Comparison of ENCODE assay signal across 16 cellular contexts in the genomic region with DNA sequence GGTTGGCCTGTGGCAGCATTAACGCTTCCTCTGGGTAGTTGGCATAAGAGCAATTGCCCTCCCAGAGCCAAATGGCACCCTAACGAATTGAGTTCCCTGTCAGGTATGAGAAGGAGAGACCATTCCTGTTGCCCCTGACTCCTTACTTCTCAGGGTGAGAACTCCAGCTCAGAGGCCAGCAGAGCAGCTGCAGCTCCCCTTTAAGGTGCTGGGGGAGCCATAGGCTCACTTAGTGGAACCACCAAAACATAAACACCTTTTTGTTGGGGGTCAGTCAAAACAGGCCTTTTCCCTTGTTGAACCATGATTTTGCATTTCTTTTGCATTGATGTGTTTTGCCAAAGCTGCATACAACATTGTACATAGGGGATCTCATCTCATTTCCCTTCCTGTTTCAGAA. TPM values are rescaled to one million over a fixed set of nuclear protein-coding genes. Genes with fewer than 3 reads are reported as not detected.
DNase-seq lines count a peak whose midpoint lies in the region; ATAC-seq and TF ChIP-seq lines count a peak whose summit lies in the region.
"Had no signal": no experiment of that assay in that cellular context is flagged by ENCODE, and none has a peak within 500 bp of the region (broad histone marks: within the 10 kb centered on the region; RNA-seq: fewer than 3 reads in every experiment).

No MANE protein-coding gene starts in this region.

- TF ChIP-seq CTCF in WTC11 (IDR thresholded peaks at IDR 0.05) (no peak), endodermal cell (conservative IDR thresholded peaks at IDR 0.05) (no peak), GM13977 (IDR thresholded peaks at IDR 0.05; ENCODE audit: extremely low read depth, insufficient read depth, missing control alignments) (no peak), nephron progenitor cell (IDR thresholded peaks at IDR 0.05) (no peak)
- no peak for TF ChIP-seq CTCF in CD8-positive, alpha-beta T cell (IDR thresholded peaks at IDR 0.05)

- no peak overlapping the region for H3K9ac ChIP-seq in endodermal cell (ENCODE audit: extremely low read depth, low read length, poor library complexity, severe bottlenecking)
- H3K9ac ChIP-seq: KMS-11 had no signal

- H3K4me3 Mint-ChIP-seq in WTC11 (peak overlapping the region; percentile 36; the same call in 1 of the 2 replicates), endodermal cell (no peak overlapping the region), nephron progenitor cell (no peak overlapping the region)
- no peak overlapping the region for H3K4me3 Mint-ChIP-seq in CD8-positive, alpha-beta T cell
- H3K4me3 Mint-ChIP-seq: CD4-positive, CD25-positive, alpha-beta regulatory T cell had no signal

- in situ Hi-C loops in GM13977 (cut with MboI; ENCODE audit: low pct_unique_long_range_greater_than_20kb, low sequenced_read_pairs, unreplicated experiment) = no loop called here

- no peaks in the 10 kb centered on the region for H3K27me3 ChIP-seq in endodermal cell (ENCODE audit: control insufficient read depth, insufficient read depth, low read length, poor library complexity, severe bottlenecking)
- H3K27me3 ChIP-seq in CD8-positive, alpha-beta T cell (ENCODE audit: insufficient read depth, low read length) = no peaks in the 10 kb centered on the region
- H3K27me3 ChIP-seq: BE2C had no signal

- H3K4me3 ChIP-seq in endodermal cell (ENCODE audit: low read length) = no peak overlapping the region
- H3K4me3 ChIP-seq in CD8-positive, alpha-beta T cell (ENCODE audit: low read depth, low read length) = no peak overlapping the region

- ATAC-seq in WTC11 = peak; percentile 71
- no peak for ATAC-seq in CD8-positive, alpha-beta T cell

- H3K36me3 ChIP-seq in endodermal cell (ENCODE audit: control insufficient read depth, insufficient read depth, low read length) = no peaks in the 10 kb centered on the region
- no peaks in the 10 kb centered on the region for H3K36me3 ChIP-seq in CD8-positive, alpha-beta T cell (ENCODE audit: insufficient read depth, low read length)
- H3K36me3 ChIP-seq: BE2C had no signal

- POLR2A ChIA-PET in WTC11 (lab: Charles Lee) = no interaction called here
- POLR2A ChIA-PET in CD8-positive, alpha-beta T cell (lab: Charles Lee) = no interaction called here

- H3K27me3 Mint-ChIP-seq in WTC11 (ENCODE audit: low read depth) (peaks cover 5% of the 10 kb centered on the region), endodermal cell (ENCODE audit: insufficient read depth) (no peaks in the 10 kb centered on the region), nephron progenitor cell (ENCODE audit: low read depth, poor library complexity) (peaks cover 19% of the 10 kb centered on the region)
- peaks cover 2% of the 10 kb centered on the region for H3K27me3 Mint-ChIP-seq in CD8-positive, alpha-beta T cell (ENCODE audit: low read depth)
- H3K27me3 Mint-ChIP-seq: CD4-positive, CD25-positive, alpha-beta regulatory T cell had no signal

- peaks cover 17% of the 10 kb centered on the region for H3K9me3 Mint-ChIP-seq in WTC11
- peaks cover 24% of the 10 kb centered on the region for H3K9me3 Mint-ChIP-seq in endodermal cell
- H3K9me3 Mint-ChIP-seq in CD8-positive, alpha-beta T cell = peaks cover 13% of the 10 kb centered on the region
- peaks cover 12% of the 10 kb centered on the region for H3K9me3 Mint-ChIP-seq in nephron progenitor cell

- H3K36me3 Mint-ChIP-seq in WTC11 (peaks cover 16% of the 10 kb centered on the region), endodermal cell (ENCODE audit: low read depth) (peaks cover 3% of the 10 kb centered on the region), nephron progenitor cell (ENCODE audit: low read depth) (no peaks in the 10 kb centered on the region)
- H3K36me3 Mint-ChIP-seq in CD8-positive, alpha-beta T cell = no peaks in the 10 kb centered on the region
- H3K36me3 Mint-ChIP-seq: CD4-positive, CD25-positive, alpha-beta regulatory T cell had no signal

- 78 to 100% methylated on average over 1 to 2 of the region's 2 CpGs for WGBS in endodermal cell (ENCODE audit: insufficient coverage in 1 of 2, insufficient read length in 1 of 2), 2 experiments

- peaks cover 8% of the 10 kb centered on the region for H3K9me3 ChIP-seq in endodermal cell (ENCODE audit: control insufficient read depth, low read length)
- no peaks in the 10 kb centered on the region for H3K9me3 ChIP-seq in CD8-positive, alpha-beta T cell (ENCODE audit: low read length)
- H3K9me3 ChIP-seq: BE2C, Caco-2 had no signal

- CTCF ChIA-PET in WTC11 (lab: Charles Lee) = interaction anchor here (0.6 to 1.7 kb wide), 11 partner anchors 19 to 145 kb away, joined by 3 to 18 read pairs (median 3); no protein-coding TSS in a partner anchor
- CTCF ChIA-PET in CD8-positive, alpha-beta T cell (lab: Charles Lee) = no interaction called here

- no peak for DNase-seq in WTC11 (ENCODE audit: low spot score)
- DNase-seq in endodermal cell = peak; percentile 50
- peak; percentile 23 for DNase-seq in iPS-NIHi11 (ENCODE audit: low spot score)
- DNase-seq in DMS 273 (lab: John Stamatoyannopoulos, UW; ENCODE audit: unreplicated experiment) = no peak
- no peak for DNase-seq in GM13977 (ENCODE audit: low spot score)
- no peak for DNase-seq in CD8-positive, alpha-beta T cell
- DNase-seq in nephron progenitor cell = no peak
- DNase-seq: ACHN; BE2C; C1 segment of cervical spinal cord; Caco-2; CD4-positive, CD25-positive, alpha-beta regulatory T cell; DMS153; DMS79; GDM1 had no signal

- intact Hi-C loops in CD8-positive, alpha-beta T cell (cut with DNase I, micrococcal nuclease) = no loop called here

- H3K4me1 Mint-ChIP-seq in WTC11 = peaks cover 23% of the 10 kb centered on the region
- peaks cover 13% of the 10 kb centered on the region for H3K4me1 Mint-ChIP-seq in endodermal cell
- H3K4me1 Mint-ChIP-seq in CD8-positive, alpha-beta T cell (ENCODE audit: low read depth) = no peaks in the 10 kb centered on the region
- peaks cover 6% of the 10 kb centered on the region for H3K4me1 Mint-ChIP-seq in nephron progenitor cell
- H3K4me1 Mint-ChIP-seq: CD4-positive, CD25-positive, alpha-beta regulatory T cell had no signal

- no peak overlapping the region for H3K27ac ChIP-seq in endodermal cell (ENCODE audit: low read depth, low read length)
- no peak overlapping the region for H3K27ac ChIP-seq in CD8-positive, alpha-beta T cell (ENCODE audit: low read depth, low read length)
- H3K27ac ChIP-seq: KMS-11 had no signal

- peak overlapping the region; percentile 64 for H3K27ac Mint-ChIP-seq in WTC11
- H3K27ac Mint-ChIP-seq in endodermal cell = peak overlapping the region; percentile 35
- no peak overlapping the region for H3K27ac Mint-ChIP-seq in CD8-positive, alpha-beta T cell
- no peak overlapping the region for H3K27ac Mint-ChIP-seq in nephron progenitor cell
- H3K27ac Mint-ChIP-seq: CD4-positive, CD25-positive, alpha-beta regulatory T cell had no signal

- no peaks in the 10 kb centered on the region for H3K4me1 ChIP-seq in endodermal cell (ENCODE audit: control insufficient read depth, insufficient read depth, low read length)
- H3K4me1 ChIP-seq in CD8-positive, alpha-beta T cell (ENCODE audit: insufficient read depth, low read length) = no peaks in the 10 kb centered on the region
- H3K4me1 ChIP-seq: BE2C, Caco-2 had no signal

TF ChIP-seq in WTC11, 78 proteins besides CTCF, POLR2A, EP300 and RAD21 (continues in another document):
- TF ChIP-seq FOXJ3 (CRISPR knock-in tag; IDR thresholded peaks at IDR 0.05; ENCODE audit: borderline replicate concordance) (no peak), ZNF671 (CRISPR knock-in tag; IDR thresholded peaks at IDR 0.05) (no peak), SMAD3 (CRISPR knock-in tag; IDR thresholded peaks at IDR 0.05; ENCODE audit: borderline replicate concordance) (no peak), ZNF425 (CRISPR knock-in tag; conservative IDR thresholded peaks at IDR 0.05) (no peak)
- TF ChIP-seq, protein P1, sequence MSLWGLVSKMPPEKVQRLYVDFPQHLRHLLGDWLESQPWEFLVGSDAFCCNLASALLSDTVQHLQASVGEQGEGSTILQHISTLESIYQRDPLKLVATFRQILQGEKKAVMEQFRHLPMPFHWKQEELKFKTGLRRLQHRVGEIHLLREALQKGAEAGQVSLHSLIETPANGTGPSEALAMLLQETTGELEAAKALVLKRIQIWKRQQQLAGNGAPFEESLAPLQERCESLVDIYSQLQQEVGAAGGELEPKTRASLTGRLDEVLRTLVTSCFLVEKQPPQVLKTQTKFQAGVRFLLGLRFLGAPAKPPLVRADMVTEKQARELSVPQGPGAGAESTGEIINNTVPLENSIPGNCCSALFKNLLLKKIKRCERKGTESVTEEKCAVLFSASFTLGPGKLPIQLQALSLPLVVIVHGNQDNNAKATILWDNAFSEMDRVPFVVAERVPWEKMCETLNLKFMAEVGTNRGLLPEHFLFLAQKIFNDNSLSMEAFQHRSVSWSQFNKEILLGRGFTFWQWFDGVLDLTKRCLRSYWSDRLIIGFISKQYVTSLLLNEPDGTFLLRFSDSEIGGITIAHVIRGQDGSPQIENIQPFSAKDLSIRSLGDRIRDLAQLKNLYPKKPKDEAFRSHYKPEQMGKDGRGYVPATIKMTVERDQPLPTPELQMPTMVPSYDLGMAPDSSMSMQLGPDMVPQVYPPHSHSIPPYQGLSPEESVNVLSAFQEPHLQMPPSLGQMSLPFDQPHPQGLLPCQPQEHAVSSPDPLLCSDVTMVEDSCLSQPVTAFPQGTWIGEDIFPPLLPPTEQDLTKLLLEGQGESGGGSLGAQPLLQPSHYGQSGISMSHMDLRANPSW (CRISPR knock-in tag; conservative IDR thresholded peaks at IDR 0.05; ENCODE audit: low read depth) = no peak
- TF ChIP-seq, protein P2, sequence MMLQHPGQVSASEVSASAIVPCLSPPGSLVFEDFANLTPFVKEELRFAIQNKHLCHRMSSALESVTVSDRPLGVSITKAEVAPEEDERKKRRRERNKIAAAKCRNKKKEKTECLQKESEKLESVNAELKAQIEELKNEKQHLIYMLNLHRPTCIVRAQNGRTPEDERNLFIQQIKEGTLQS (CRISPR knock-in tag; conservative IDR thresholded peaks at IDR 0.05) = no peak

RNA-seq across cellular contexts. Expression of gene LHFPL4, which starts 28.1 kb away (rescaled TPM):
- total RNA-seq in WTC11 (2021) = 18.9 to 26.8 TPM (median 24.4 TPM) in 3 replicates
- total RNA-seq in endodermal cell = 1 to 10 TPM; 1.1 to 6.7 TPM
- polyA plus RNA-seq in endodermal cell (2013, experiment 1 of 2) = 1.6 TPM
- polyA plus RNA-seq in endodermal cell (2013, experiment 2 of 2) = 1.4 TPM
- total RNA-seq in CD8-positive, alpha-beta T cell = not detected
- total RNA-seq: Caco-2; CD4-positive, CD25-positive, alpha-beta regulatory T cell had no signal

Comparison
In these comparisons a context has a peak if more than half of its experiments do, and no peak if none do; other contexts are left out.
1. DNase-seq: peak in endodermal cell (single experiment) and iPS-NIHi11 (single experiment); none in WTC11 (single experiment), DMS 273 (single experiment), GM13977 (single experiment), CD8-positive, alpha-beta T cell (0 of 7) and nephron progenitor cell (single experiment).
2. H3K27ac Mint-ChIP-seq: peak in WTC11 (single experiment) and endodermal cell (single experiment); none in CD8-positive, alpha-beta T cell (single experiment) and nephron progenitor cell (single experiment).